Comparison of ENCODE assay signal across 16 cellular contexts in genomic region chr1:230173176-230173575, GRCh38.
"Had no signal": no experiment of that assay in that cellular context is flagged by ENCODE, and none has a peak within 500 bp of the region (broad histone marks: within the 10 kb centered on the region; RNA-seq: fewer than 3 reads in every experiment).

No MANE protein-coding gene starts in this region.

- H3K9me3 Mint-ChIP-seq: activated B cell treated with CpG ODN at 0.5 μM for 24 hours; activated naive CD4-positive, alpha-beta T cell treated with anti-CD3 and anti-CD28 coated beads for 36 hours; activated naive CD8-positive, alpha-beta T cell treated with anti-CD3 and anti-CD28 coated beads, Interleukin-2, amount 50 U/mL, for 24 hours; activated T-helper 2 cell treated with anti-CD3 and anti-CD28 coated beads, Interferon-gamma antibody, Interleukin-2, Interleukin-4, amounts not matched to agents 10 μg/mL and 5 μg/mL and 100 μg/mL, durations not matched to agents 14 hours and 24 hours and 36 hours; naive B cell; stimulated activated naive CD8-positive, alpha-beta T cell treated with anti-CD3 and anti-CD28 coated beads, Interleukin-15, Interleukin-2, amounts not matched to agents 100 ng/mL and 50 ng/mL, for 24 hours; T-helper 2 cell treated with Interferon-gamma antibody and Interleukin-4, amounts not matched to agents 5 μg/mL and 100 μg/mL, for 36 hours had no signal

- H3K27me3 Mint-ChIP-seq: activated B cell treated with CpG ODN at 0.5 μM for 24 hours; activated CD4-positive, alpha-beta T cell treated with anti-CD3 and anti-CD28 coated beads, Interleukin-2, amount 10 ng/mL, durations not matched to agents 24 days and 14 days; activated naive CD8-positive, alpha-beta T cell treated with anti-CD3 and anti-CD28 coated beads, Interleukin-2, amount 50 U/mL, for 24 hours; naive B cell; stimulated activated naive CD8-positive, alpha-beta T cell treated with anti-CD3 and anti-CD28 coated beads, Interleukin-15, Interleukin-2, amounts not matched to agents 100 ng/mL and 50 ng/mL, for 24 hours had no signal

- H3K27me3 ChIP-seq: gastroesophageal sphincter, heart right ventricle had no signal

- ATAC-seq: activated naive CD8-positive, alpha-beta T cell treated with anti-CD3 and anti-CD28 coated beads, Interleukin-2, amount 50 U/mL, for 24 hours; gastroesophageal sphincter; heart right ventricle had no signal

- H3K27ac ChIP-seq: gastroesophageal sphincter, heart right ventricle, skin epidermis had no signal

- H3K27ac Mint-ChIP-seq: activated B cell treated with CpG ODN at 0.5 μM for 24 hours; activated CD4-positive, alpha-beta T cell treated with anti-CD3 and anti-CD28 coated beads, Interleukin-2, amount 10 ng/mL, durations not matched to agents 24 days and 14 days; activated naive CD8-positive, alpha-beta T cell treated with anti-CD3 and anti-CD28 coated beads, Interleukin-2, amount 50 U/mL, for 24 hours; activated T-helper 2 cell treated with anti-CD3 and anti-CD28 coated beads, Interferon-gamma antibody, Interleukin-2, Interleukin-4, amounts not matched to agents 10 μg/mL and 5 μg/mL and 100 μg/mL, durations not matched to agents 14 hours and 24 hours and 36 hours; stimulated activated naive CD8-positive, alpha-beta T cell treated with anti-CD3 and anti-CD28 coated beads, Interleukin-15, Interleukin-2, amounts not matched to agents 100 ng/mL and 50 ng/mL, for 24 hours; T-helper 2 cell treated with Interferon-gamma antibody and Interleukin-4, amounts not matched to agents 5 μg/mL and 100 μg/mL, for 36 hours had no signal

- H3K4me3 ChIP-seq: gastroesophageal sphincter, heart right ventricle, skin epidermis had no signal

- H3K4me3 Mint-ChIP-seq: activated B cell treated with CpG ODN at 0.5 μM for 24 hours; activated CD4-positive, alpha-beta T cell treated with anti-CD3 and anti-CD28 coated beads, Interleukin-2, amount 10 ng/mL, durations not matched to agents 24 days and 14 days; activated naive CD4-positive, alpha-beta T cell treated with anti-CD3 and anti-CD28 coated beads for 36 hours; activated naive CD8-positive, alpha-beta T cell treated with anti-CD3 and anti-CD28 coated beads, Interleukin-2, amount 50 U/mL, for 24 hours; naive B cell; stimulated activated naive CD8-positive, alpha-beta T cell treated with anti-CD3 and anti-CD28 coated beads, Interleukin-15, Interleukin-2, amounts not matched to agents 100 ng/mL and 50 ng/mL, for 24 hours; T-helper 2 cell treated with Interferon-gamma antibody and Interleukin-4, amounts not matched to agents 5 μg/mL and 100 μg/mL, for 36 hours had no signal

- H3K9me3 ChIP-seq: gastroesophageal sphincter, heart right ventricle had no signal

- DNase-seq: activated B cell treated with CpG ODN at 0.5 μM for 24 hours; activated CD4-positive, alpha-beta T cell treated with anti-CD3 and anti-CD28 coated beads, Interleukin-2, amount 10 ng/mL, durations not matched to agents 24 days and 14 days; activated naive CD4-positive, alpha-beta T cell treated with anti-CD3 and anti-CD28 coated beads for 36 hours; activated naive CD8-positive, alpha-beta T cell treated with anti-CD3 and anti-CD28 coated beads, Interleukin-2, amount 50 U/mL, for 24 hours; erythroblast; heart right ventricle; midbrain; naive B cell; retina; stimulated activated CD4-positive, alpha-beta T cell treated with anti-CD3 and anti-CD28 coated beads, Interleukin-15, amount 100 ng/mL, for 24 hours; stimulated activated CD4-positive, alpha-beta T cell treated with anti-CD3 and anti-CD28 coated beads, Interleukin-4, amount 100 ng/mL, for 1 hour had no signal
